11 cellular contexts compared by ENCODE assay signal in the genomic region with DNA sequence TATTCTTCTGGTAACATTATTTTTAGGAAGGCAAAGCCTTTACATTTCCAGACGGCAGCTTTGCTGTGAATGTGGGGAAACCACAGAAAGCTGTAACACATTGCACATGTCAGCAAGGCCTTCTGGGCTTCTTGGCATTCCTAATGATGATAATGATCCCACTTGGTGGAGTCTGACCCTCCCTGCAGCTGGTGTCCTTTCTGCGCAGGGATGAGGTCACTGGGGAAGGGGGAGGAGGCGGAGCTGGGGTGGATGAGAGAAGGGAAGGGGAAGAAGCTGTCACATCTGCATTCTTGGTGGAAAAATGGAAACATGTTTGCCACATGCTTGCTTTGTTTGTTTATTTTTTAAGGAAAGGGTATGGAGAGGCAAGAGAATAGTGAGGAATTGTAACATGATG.
DNase-seq lines count a peak whose midpoint lies in the region; ATAC-seq and TF ChIP-seq lines count a peak whose summit lies in the region.
"Had no signal": no experiment of that assay in that cellular context is flagged by ENCODE, and none has a peak within 500 bp of the region (broad histone marks: within the 10 kb centered on the region; RNA-seq: fewer than 3 reads in every experiment).

No MANE protein-coding gene starts in this region.

- H3K79me2 ChIP-seq in PC-9 (ENCODE audit: low read depth) (no peaks in the 10 kb centered on the region; the same call in 1 of the 2 replicates), parathyroid adenoma (no peaks in the 10 kb centered on the region), OCI-LY7 (ENCODE audit: insufficient read depth, low read depth, low read length) (no peaks in the 10 kb centered on the region)

- no peaks in the 10 kb centered on the region for H3K36me3 ChIP-seq in BLaER1
- H3K36me3 ChIP-seq in PC-9 (ENCODE audit: low read depth): peaks cover 9% of the 10 kb centered on the region; the same call in 1 of the 2 replicates
- H3K36me3 ChIP-seq in parathyroid adenoma (ENCODE audit: control insufficient read depth, insufficient read depth, low read length): no peaks in the 10 kb centered on the region
- H3K36me3 ChIP-seq in OCI-LY7 (ENCODE audit: insufficient read depth, low read length): no peaks in the 10 kb centered on the region

- H3K9ac ChIP-seq in BLaER1: no peak overlapping the region
- no peak overlapping the region for H3K9ac ChIP-seq in parathyroid adenoma

- DNase-seq in PC-9 (no peak), foreskin melanocyte (peak; percentile 62), OCI-LY7 (ENCODE audit: low spot score) (no peak), inferior parietal cortex (ENCODE audit: extremely low spot score) (no peak), KBM-7 (no peak)
- DNase-seq: activated naive CD8-positive, alpha-beta T cell treated with anti-CD3 and anti-CD28 coated beads for 36 hours; SIG-M5; stimulated activated naive CD8-positive, alpha-beta T cell treated with anti-CD3 and anti-CD28 coated beads, Interleukin-15, amount 100 ng/mL, for 72 hours had no signal

- no peak overlapping the region for H3K4me3 ChIP-seq in BLaER1
- H3K4me3 ChIP-seq in PC-9: no peak overlapping the region
- no peak overlapping the region for H3K4me3 ChIP-seq in parathyroid adenoma (ENCODE audit: low read depth, low read length)
- H3K4me3 ChIP-seq in OCI-LY7 (ENCODE audit: low read depth, low read length, poor library complexity, severe bottlenecking): no peak overlapping the region

- no peak for TF ChIP-seq CTCF in PC-9 (conservative IDR thresholded peaks at IDR 0.05)
- no peak for TF ChIP-seq CTCF in parathyroid adenoma (IDR thresholded peaks at IDR 0.05)
- TF ChIP-seq CTCF in OCI-LY7 (conservative IDR thresholded peaks at IDR 0.05; ENCODE audit: low read length): no peak

- H3K4me1 ChIP-seq in BLaER1 (peaks cover 48% of the 10 kb centered on the region), PC-9 (replicated peaks; ENCODE audit: insufficient read depth) (peaks cover 86% of the 10 kb centered on the region), parathyroid adenoma (peaks cover 29% of the 10 kb centered on the region), OCI-LY7 (ENCODE audit: insufficient read depth, low read length, poor library complexity, severe bottlenecking) (peaks cover 26% of the 10 kb centered on the region)

- H2AFZ ChIP-seq in PC-9 (no peak overlapping the region), parathyroid adenoma (peak overlapping the region; percentile 44), OCI-LY7 (ENCODE audit: low read length) (no peak overlapping the region)

- CTCF ChIA-PET in PC-9 (lab: Charles Lee): interaction anchor here (0.6 kb wide), 1 partner anchor 1665 kb away, joined by 5 read pairs; no protein-coding TSS in a partner anchor
- CTCF ChIA-PET in OCI-LY7 (lab: Charles Lee; ENCODE audit: unreplicated experiment): no interaction called here

- H3K9me2 ChIP-seq in PC-9 (ENCODE audit: insufficient read depth): no peaks in the 10 kb centered on the region
- H3K9me2 ChIP-seq in OCI-LY7 (ENCODE audit: insufficient read depth, low read length): no peaks in the 10 kb centered on the region

- intact Hi-C loops in PC-9 (cut with micrococcal nuclease; ENCODE audit: unreplicated experiment) (loop anchor here (2.0 kb wide), 1 partner anchor 53 kb away; no protein-coding TSS in a partner anchor), OCI-LY7 (cut with micrococcal nuclease; ENCODE audit: unreplicated experiment) (no loop called here)

- H3K9me3 ChIP-seq in BLaER1 (no peaks in the 10 kb centered on the region), PC-9 (ENCODE audit: insufficient read depth, low read depth) (no peaks in the 10 kb centered on the region; the same call in 1 of the 2 replicates), parathyroid adenoma (ENCODE audit: control insufficient read depth, low read length) (no peaks in the 10 kb centered on the region), OCI-LY7 (ENCODE audit: low read length) (no peaks in the 10 kb centered on the region)

- H3K27me3 ChIP-seq in BLaER1 (no peaks in the 10 kb centered on the region), PC-9 (ENCODE audit: insufficient read depth, low read depth) (no peaks in the 10 kb centered on the region), parathyroid adenoma (ENCODE audit: control insufficient read depth, insufficient read depth, low read length) (no peaks in the 10 kb centered on the region)

- no peak for ATAC-seq in GM18511 (IDR thresholded peaks at IDR 0.05; ENCODE audit: unreplicated experiment)
- ATAC-seq: stimulated activated naive CD8-positive, alpha-beta T cell treated with anti-CD3 and anti-CD28 coated beads, Interleukin-15, amount 100 ng/mL, for 72 hours had no signal

- BruUV-seq in PC-9 (replicated peaks; lab: Mats Ljungman, UMichigan) (no TSS peak), OCI-LY7 (replicated peaks; lab: Mats Ljungman, UMichigan) (no TSS peak)

- H4K20me1 ChIP-seq in BLaER1 (no peaks in the 10 kb centered on the region), PC-9 (ENCODE audit: insufficient read depth) (no peaks in the 10 kb centered on the region), OCI-LY7 (ENCODE audit: insufficient read depth, low read length) (peaks cover 42% of the 10 kb centered on the region)

- POLR2A ChIA-PET in PC-9 (lab: Charles Lee; ENCODE audit: unreplicated experiment): no interaction called here
- POLR2A ChIA-PET in OCI-LY7 (lab: Charles Lee): interaction anchor here (0.6 to 0.9 kb wide), 2 partner anchors 39 to 323 kb away, joined by 3 to 4 read pairs; no protein-coding TSS in a partner anchor

- H3K4me2 ChIP-seq in BLaER1 (peak overlapping the region; percentile 25; the same call in 1 of the 2 replicates), PC-9 (peak overlapping the region; percentile 71), parathyroid adenoma (ENCODE audit: low read length) (no peak overlapping the region), OCI-LY7 (ENCODE audit: low read length) (no peak overlapping the region)

- in situ Hi-C loops in KBM-7 (cut with MboI; ENCODE audit: low pct_unique_long_range_greater_than_20kb, low sequenced_read_pairs): no loop called here

- no peak overlapping the region for H3K27ac ChIP-seq in BLaER1
- H3K27ac ChIP-seq in PC-9: peak overlapping the region; percentile 76; the same call in 1 of the 2 replicates
- peak overlapping the region; percentile 47 for H3K27ac ChIP-seq in parathyroid adenoma
- no peak overlapping the region for H3K27ac ChIP-seq in OCI-LY7 (ENCODE audit: low read depth, low read length, poor library complexity, severe bottlenecking)

- H3F3A ChIP-seq in PC-9 (ENCODE audit: insufficient read depth, low read depth): peaks cover 56% of the 10 kb centered on the region

Comparison
In these comparisons a context has a peak if more than half of its experiments do, and no peak if none do; other contexts are left out.
1. H3K27ac ChIP-seq: peak in PC-9 (single experiment) and parathyroid adenoma (single experiment); none in BLaER1 (single experiment) and OCI-LY7 (single experiment).
2. H3K4me2 ChIP-seq: peak in BLaER1 (single experiment) and PC-9 (single experiment); none in parathyroid adenoma (single experiment) and OCI-LY7 (single experiment).